1 cellular context compared by ENCODE assay signal in genomic region chr11:111730871-111731591, GRCh38.
TF ChIP-seq lines count a peak whose summit lies in the region.

No MANE protein-coding gene starts in this region.

TF ChIP-seq in HepG2, 621 proteins besides CTCF, POLR2A, EP300 and RAD21 (continued from another document):
- TF ChIP-seq ZBTB33 (CRISPR knock-in tag; IDR thresholded peaks at IDR 0.05) (0 out of 2 replicates have a peak, but pooled peaks have one; percentile 17), ZBTB38 (CRISPR knock-in tag; IDR thresholded peaks at IDR 0.05) (peak; percentile 76; the same call in 1 of the 2 replicates), RBM22 (optimal IDR thresholded peaks at IDR 0.05; ENCODE audit: low read length) (peak; percentile 25), CBX2 (IDR thresholded peaks at IDR 0.05; ENCODE audit: low read depth, low read length) (no peak), CBX2 (CRISPR knock-in tag; IDR thresholded peaks at IDR 0.05; ENCODE audit: low read depth) (no peak)
